ENCODE assay signal across 8 cellular contexts in genomic region chr22:37904572-37905533, GRCh38. TPM values are rescaled to one million over a fixed set of nuclear protein-coding genes. Genes with fewer than 3 reads are reported as not detected.
A peak's percentile ranks its signal among the peaks of the same experiment; 100 is the strongest.
DNase-seq lines count a peak whose midpoint lies in the region; ATAC-seq and TF ChIP-seq lines count a peak whose summit lies in the region.

No MANE protein-coding gene starts in this region.

- no peaks in the 10 kb centered on the region for H3F3A ChIP-seq in neural cell (ENCODE audit: insufficient read depth, low read length, poor library complexity, severe bottlenecking)

- H3K27me3 Mint-ChIP-seq in activated B cell treated with CpG ODN at 0.5 μM for 24 hours, result no peaks in the 10 kb centered on the region

- POLR2A ChIA-PET in activated B cell treated with CpG ODN at 0.5 μM for 24 hours (lab: Charles Lee), result interaction anchor here (0.5 to 1.8 kb wide), 4 partner anchors 9 to 1356 kb away, joined by 3 to 6 read pairs (median 4); partner anchors contain the start of gene ANKRD54

- H3K27ac Mint-ChIP-seq in activated B cell treated with CpG ODN at 0.5 μM for 24 hours, result peak overlapping the region; percentile 85

- no peak overlapping the region for H2AFZ ChIP-seq in neural cell (ENCODE audit: low read depth, low read length)

- H3K36me3 Mint-ChIP-seq in activated B cell treated with CpG ODN at 0.5 μM for 24 hours (ENCODE audit: low read depth), result no peaks in the 10 kb centered on the region

- no peaks in the 10 kb centered on the region for H3K9me3 ChIP-seq in neural cell (ENCODE audit: low read length)

- TF ChIP-seq POLR2A in GM18505 (IDR thresholded peaks at IDR 0.05; ENCODE audit: borderline replicate concordance, extremely low read depth, insufficient read depth, insufficient read length), result no peak

- no peak overlapping the region for H3K9ac ChIP-seq in neural cell (ENCODE audit: low read length)

- ATAC-seq in activated B cell treated with CpG ODN at 0.5 μM for 24 hours (ENCODE audit: low read depth) (peak; percentile 41), GM18505 (IDR thresholded peaks at IDR 0.05; ENCODE audit: unreplicated experiment) (no peak), GM18858 (IDR thresholded peaks at IDR 0.05; ENCODE audit: unreplicated experiment) (no peak)

- intact Hi-C loops in activated B cell treated with CpG ODN at 0.5 μM for 24 hours (cut with micrococcal nuclease), result no loop called here

- H3K27ac ChIP-seq in neural cell (ENCODE audit: low read length), result no peak overlapping the region

- H3K4me3 ChIP-seq in fibroblast of mammary gland (ENCODE audit: control insufficient read depth, low read depth, low read length), result peak overlapping the region; percentile 36
- H3K4me3 ChIP-seq in neural cell (ENCODE audit: low read length), result peak overlapping the region; percentile 63

- no peaks in the 10 kb centered on the region for H3K27me3 ChIP-seq in neural cell (ENCODE audit: insufficient read depth, low read depth, low read length)

- no peaks in the 10 kb centered on the region for H3K9me3 Mint-ChIP-seq in activated B cell treated with CpG ODN at 0.5 μM for 24 hours

- TF ChIP-seq RAD21 in neural cell (conservative IDR thresholded peaks at IDR 0.05), result no peak

- no peak overlapping the region for H3K4me2 ChIP-seq in neural cell (ENCODE audit: low read length)

- no peaks in the 10 kb centered on the region for H3K36me3 ChIP-seq in neural cell (ENCODE audit: insufficient read depth, low read length)

- TF ChIP-seq CTCF in activated B cell treated with CpG ODN at 0.5 μM for 24 hours (IDR thresholded peaks at IDR 0.05) (no peak), fibroblast of mammary gland (conservative IDR thresholded peaks at IDR 0.05; ENCODE audit: control insufficient read depth, insufficient read depth, low read depth, low read length) (no peak), neural cell (IDR thresholded peaks at IDR 0.05; ENCODE audit: poor library complexity, severe bottlenecking) (no peak)

- no peaks in the 10 kb centered on the region for H3K9me2 ChIP-seq in neural cell (ENCODE audit: insufficient read depth, low read length)

- H3K79me2 ChIP-seq in neural cell (replicated peaks; ENCODE audit: insufficient read depth, low read length), result no peaks in the 10 kb centered on the region

- H3K4me3 Mint-ChIP-seq in activated B cell treated with CpG ODN at 0.5 μM for 24 hours, result peak overlapping the region; percentile 78

- H3K4me1 Mint-ChIP-seq in activated B cell treated with CpG ODN at 0.5 μM for 24 hours, result peaks cover 22% of the 10 kb centered on the region

- DNase-seq in Ammon's horn (ENCODE audit: low spot score) (peak; percentile 70), HK-2 (ENCODE audit: unreplicated experiment) (peak; percentile 89), activated B cell treated with CpG ODN at 0.5 μM for 24 hours (peak; percentile 22), fibroblast of mammary gland (ENCODE audit: low read depth) (peak; percentile 100), SHP77 treated with DMSO at 0.1 percent for 48 hours (lab: John Stamatoyannopoulos, UW) (no peak)

- CTCF ChIA-PET in activated B cell treated with CpG ODN at 0.5 μM for 24 hours (lab: Charles Lee), result interaction anchor here (0.9 to 1.7 kb wide), 5 partner anchors 10 to 63 kb away, joined by 3 to 10 read pairs (median 6); no protein-coding TSS in a partner anchor

- no peaks in the 10 kb centered on the region for H4K20me1 ChIP-seq in neural cell (ENCODE audit: insufficient read depth)

- TF ChIP-seq EP300 in neural cell (conservative IDR thresholded peaks at IDR 0.05; ENCODE audit: poor library complexity, severe bottlenecking), result no peak

TF ChIP-seq in neural cell, 6 proteins besides CTCF, POLR2A, EP300 and RAD21:
- TF ChIP-seq TAF1 (IDR thresholded peaks at IDR 0.05; ENCODE audit: low read depth) (no peak), EZH2 (IDR thresholded peaks at IDR 0.05; ENCODE audit: borderline replicate concordance, insufficient read depth, low read length, poor library complexity, severe bottlenecking) (no peak), MXI1 (conservative IDR thresholded peaks at IDR 0.05; ENCODE audit: poor library complexity, severe bottlenecking) (no peak), REST (IDR thresholded peaks at IDR 0.05; ENCODE audit: borderline replicate concordance) (no peak), SMC3 (conservative IDR thresholded peaks at IDR 0.05; ENCODE audit: poor library complexity) (no peak), POLR2AphosphoS5 (IDR thresholded peaks at IDR 0.05) (no peak)

RNA-seq across cellular contexts. Expression of gene MICALL1, which starts 1.2 kb away (rescaled TPM):
- total RNA-seq in activated B cell treated with CpG ODN at 0.5 μM for 24 hours, result 20.8 and 27.6 TPM in 2 replicates
- polyA plus RNA-seq in neural cell, result 11.4 and 13.0 TPM in 2 replicates
- 24.8 and 27.3 TPM in 2 replicates for polyA minus RNA-seq in neural cell

RNA-seq across cellular contexts. Expression of gene C22orf23, which starts 48.5 kb away (rescaled TPM):
- 0.16 TPM in 1 of 2 replicates, not detected in the other for total RNA-seq in activated B cell treated with CpG ODN at 0.5 μM for 24 hours
- 1.0 and 1.3 TPM in 2 replicates for polyA plus RNA-seq in neural cell
- 0.97 and 1.3 TPM in 2 replicates for polyA minus RNA-seq in neural cell

RNA-seq across cellular contexts. Expression of gene POLR2F, which starts 48.6 kb away (rescaled TPM):
- 47.8 and 67.3 TPM in 2 replicates for total RNA-seq in activated B cell treated with CpG ODN at 0.5 μM for 24 hours
- polyA plus RNA-seq in neural cell, result 170 and 195 TPM in 2 replicates
- polyA minus RNA-seq in neural cell, result 33.8 and 54.3 TPM in 2 replicates

RNA-seq across cellular contexts. Expression of gene EIF3L, which starts 55.6 kb away (rescaled TPM):
- total RNA-seq in activated B cell treated with CpG ODN at 0.5 μM for 24 hours, result 712 and 718 TPM in 2 replicates
- 352 and 396 TPM in 2 replicates for polyA plus RNA-seq in neural cell
- polyA minus RNA-seq in neural cell, result 527 and 529 TPM in 2 replicates
